1 cellular context compared by ENCODE assay signal in the genomic region with DNA sequence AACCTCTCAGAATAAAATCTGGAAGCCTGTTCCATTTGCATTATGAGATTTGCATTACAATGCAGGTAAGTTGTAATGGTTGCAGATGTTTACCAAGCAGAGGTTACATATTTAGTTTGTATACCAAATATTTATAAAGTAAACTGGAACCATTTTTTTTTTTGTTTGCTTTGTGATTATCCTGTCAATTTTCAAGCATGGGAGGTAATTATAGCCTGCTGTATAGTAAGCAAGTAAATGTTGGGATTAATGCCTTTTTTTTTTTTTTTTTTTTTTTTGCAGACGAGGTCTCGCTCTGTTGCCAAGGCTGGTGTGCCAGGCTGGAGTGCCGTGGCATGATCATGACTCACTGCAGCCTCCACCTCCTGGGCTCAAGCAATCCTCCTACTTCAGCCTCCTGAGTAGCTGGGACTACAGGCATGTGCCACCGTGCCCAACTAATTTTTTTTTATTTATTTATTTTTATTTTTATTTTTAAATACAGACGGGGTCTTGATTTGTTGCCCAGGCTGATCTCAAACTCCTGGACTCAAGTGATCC.
TF ChIP-seq lines count a peak whose summit lies in the region.

No MANE protein-coding gene starts in this region.

TF ChIP-seq in GM12878, 131 proteins besides CTCF, POLR2A, EP300 and RAD21:
- TF ChIP-seq ESRRA (IDR thresholded peaks at IDR 0.05; ENCODE audit: low read length) (no peak), ZNF274 (IDR thresholded peaks at IDR 0.05; ENCODE audit: insufficient read depth, insufficient read length) (no peak), CEBPB (IDR thresholded peaks at IDR 0.05; ENCODE audit: borderline replicate concordance in 1 of 2, low read depth in 2 of 2, low read length in 2 of 2) (no peak), YY1 (IDR thresholded peaks at IDR 0.05; ENCODE audit: low read depth, low read length) (no peak), ASH2L (IDR thresholded peaks at IDR 0.05; ENCODE audit: borderline replicate concordance, low read depth) (no peak), CBX3 (IDR thresholded peaks at IDR 0.05; ENCODE audit: borderline replicate concordance, low read depth) (no peak), IKZF1 (conservative IDR thresholded peaks at IDR 0.05) (no peak), NBN (IDR thresholded peaks at IDR 0.05) (no peak), SP1 (IDR thresholded peaks at IDR 0.05; ENCODE audit: low read depth, low read length) (no peak), MTA2 (IDR thresholded peaks at IDR 0.05; ENCODE audit: low read depth) (no peak), BRCA1 (IDR thresholded peaks at IDR 0.05; ENCODE audit: low read depth, low read length) (no peak), CREM (IDR thresholded peaks at IDR 0.05; ENCODE audit: low read depth) (no peak)
- TF ChIP-seq, protein P1, sequence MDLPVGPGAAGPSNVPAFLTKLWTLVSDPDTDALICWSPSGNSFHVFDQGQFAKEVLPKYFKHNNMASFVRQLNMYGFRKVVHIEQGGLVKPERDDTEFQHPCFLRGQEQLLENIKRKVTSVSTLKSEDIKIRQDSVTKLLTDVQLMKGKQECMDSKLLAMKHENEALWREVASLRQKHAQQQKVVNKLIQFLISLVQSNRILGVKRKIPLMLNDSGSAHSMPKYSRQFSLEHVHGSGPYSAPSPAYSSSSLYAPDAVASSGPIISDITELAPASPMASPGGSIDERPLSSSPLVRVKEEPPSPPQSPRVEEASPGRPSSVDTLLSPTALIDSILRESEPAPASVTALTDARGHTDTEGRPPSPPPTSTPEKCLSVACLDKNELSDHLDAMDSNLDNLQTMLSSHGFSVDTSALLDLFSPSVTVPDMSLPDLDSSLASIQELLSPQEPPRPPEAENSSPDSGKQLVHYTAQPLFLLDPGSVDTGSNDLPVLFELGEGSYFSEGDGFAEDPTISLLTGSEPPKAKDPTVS (IDR thresholded peaks at IDR 0.05; ENCODE audit: low read depth, low read length), result no peak
- TF ChIP-seq, protein P2, sequence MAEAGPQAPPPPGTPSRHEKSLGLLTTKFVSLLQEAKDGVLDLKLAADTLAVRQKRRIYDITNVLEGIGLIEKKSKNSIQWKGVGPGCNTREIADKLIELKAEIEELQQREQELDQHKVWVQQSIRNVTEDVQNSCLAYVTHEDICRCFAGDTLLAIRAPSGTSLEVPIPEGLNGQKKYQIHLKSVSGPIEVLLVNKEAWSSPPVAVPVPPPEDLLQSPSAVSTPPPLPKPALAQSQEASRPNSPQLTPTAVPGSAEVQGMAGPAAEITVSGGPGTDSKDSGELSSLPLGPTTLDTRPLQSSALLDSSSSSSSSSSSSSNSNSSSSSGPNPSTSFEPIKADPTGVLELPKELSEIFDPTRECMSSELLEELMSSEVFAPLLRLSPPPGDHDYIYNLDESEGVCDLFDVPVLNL (IDR thresholded peaks at IDR 0.05; ENCODE audit: low read depth, low read length), result no peak
